ENCODE assay signal across 19 cellular contexts in genomic region chr3:131973731-131974130, GRCh38.
"Had no signal": no experiment of that assay in that cellular context is flagged by ENCODE, and none has a peak within 500 bp of the region (broad histone marks: within the 10 kb centered on the region; RNA-seq: fewer than 3 reads in every experiment).

No MANE protein-coding gene starts in this region.

- H3K4me3 Mint-ChIP-seq: activated naive CD8-positive, alpha-beta T cell treated with anti-CD3 and anti-CD28 coated beads, Interleukin-2, amount 50 U/mL, for 24 hours; activated T-helper 17 cell treated with anti-CD3 and anti-CD28 coated beads, Interleukin-2, amount 50 U/mL, for 72 hours; neural crest cell; T-cell had no signal

- DNase-seq: activated CD4-positive, alpha-beta T cell treated with anti-CD3 and anti-CD28 coated beads for 1 hour; activated CD4-positive, alpha-beta T cell treated with anti-CD3 and anti-CD28 coated beads, Interleukin-2, amount 50 U/mL, for 48 hours; activated naive CD4-positive, alpha-beta T cell treated with Interleukin-2 at 50 U/mL for 16 hours; activated naive CD8-positive, alpha-beta T cell treated with anti-CD3 and anti-CD28 coated beads, Interleukin-2, amount 50 U/mL, for 24 hours; body of pancreas; caudate nucleus; effector CD4-positive, alpha-beta T cell; esophagus squamous epithelium; foreskin melanocyte; lower lobe of right lung; ovary; sigmoid colon; stimulated activated CD4-positive, alpha-beta T cell treated with anti-CD3 and anti-CD28 coated beads, Interleukin-1b, Interleukin-23, amount 100 ng/mL, for 48 hours; T-cell; T1000 had no signal

- H3K27me3 Mint-ChIP-seq: activated naive CD8-positive, alpha-beta T cell treated with anti-CD3 and anti-CD28 coated beads, Interleukin-2, amount 50 U/mL, for 24 hours; activated T-helper 17 cell treated with anti-CD3 and anti-CD28 coated beads, Interleukin-2, amount 50 U/mL, for 72 hours; T-cell had no signal

- H3K4me3 ChIP-seq: body of pancreas, coronary artery, esophagus squamous epithelium, lower lobe of right lung, ovary, sigmoid colon had no signal

- H3K27ac Mint-ChIP-seq: activated naive CD8-positive, alpha-beta T cell treated with anti-CD3 and anti-CD28 coated beads, Interleukin-2, amount 50 U/mL, for 24 hours; activated T-helper 17 cell treated with anti-CD3 and anti-CD28 coated beads, Interleukin-2, amount 50 U/mL, for 72 hours; T-cell had no signal

- H3K36me3 ChIP-seq: esophagus squamous epithelium, lower lobe of right lung, ovary, sigmoid colon had no signal

- H3K27me3 ChIP-seq: body of pancreas, esophagus squamous epithelium, ovary, sigmoid colon had no signal

- ATAC-seq: activated naive CD8-positive, alpha-beta T cell treated with anti-CD3 and anti-CD28 coated beads, Interleukin-2, amount 50 U/mL, for 24 hours; activated T-helper 17 cell treated with anti-CD3 and anti-CD28 coated beads, Interleukin-2, amount 50 U/mL, for 72 hours; body of pancreas; lower lobe of right lung; T-cell had no signal

- H3K9me3 ChIP-seq: body of pancreas, esophagus squamous epithelium, lower lobe of right lung, ovary, sigmoid colon had no signal

- H3K4me1 ChIP-seq: body of pancreas, esophagus squamous epithelium, lower lobe of right lung, sigmoid colon had no signal

- H3K27ac ChIP-seq: body of pancreas, esophagus squamous epithelium, lower lobe of right lung, ovary, sigmoid colon had no signal

- H3K4me1 Mint-ChIP-seq: activated naive CD8-positive, alpha-beta T cell treated with anti-CD3 and anti-CD28 coated beads, Interleukin-2, amount 50 U/mL, for 24 hours; activated T-helper 17 cell treated with anti-CD3 and anti-CD28 coated beads, Interleukin-2, amount 50 U/mL, for 72 hours; T-cell had no signal

- FAIRE-seq: endothelial cell of umbilical vein had no signal
